Comparison of ENCODE assay signal across 26 cellular contexts in genomic region chrX:121356850-121357171, GRCh38.
"Had no signal": no experiment of that assay in that cellular context is flagged by ENCODE, and none has a peak within 500 bp of the region (broad histone marks: within the 10 kb centered on the region; RNA-seq: fewer than 3 reads in every experiment).

No MANE protein-coding gene starts in this region.

- H3K27me3 Mint-ChIP-seq: activated B cell treated with CpG ODN at 0.5 μM for 24 hours; activated CD4-positive, alpha-beta T cell treated with anti-CD3 and anti-CD28 coated beads for 36 hours; activated naive CD8-positive, alpha-beta T cell treated with anti-CD3 and anti-CD28 coated beads, Interleukin-2, amount 10 ng/mL, durations not matched to agents 7 days and 5 days; naive thymus-derived CD8-positive, alpha-beta T cell had no signal

- FAIRE-seq: bronchial epithelial cell, small intestine had no signal

- H3K9me3 Mint-ChIP-seq: activated B cell treated with CpG ODN at 0.5 μM for 24 hours; activated naive CD8-positive, alpha-beta T cell treated with anti-CD3 and anti-CD28 coated beads, Interleukin-2, amount 10 ng/mL, durations not matched to agents 7 days and 5 days; activated T-cell treated with anti-CD3 and anti-CD28 coated beads, Interleukin-2, amount 50 U/mL, for 4 hours; neural progenitor cell had no signal

- H3K4me3 Mint-ChIP-seq: activated B cell treated with CpG ODN at 0.5 μM for 24 hours; activated CD4-positive, alpha-beta T cell treated with anti-CD3 and anti-CD28 coated beads for 36 hours; activated naive CD8-positive, alpha-beta T cell treated with anti-CD3 and anti-CD28 coated beads, Interleukin-2, amount 10 ng/mL, durations not matched to agents 7 days and 5 days; activated T-cell treated with anti-CD3 and anti-CD28 coated beads, Interleukin-2, amount 50 U/mL, for 4 hours; mesothelial cell of epicardium; naive thymus-derived CD8-positive, alpha-beta T cell; neural progenitor cell had no signal

- DNase-seq: activated B cell treated with CpG ODN at 0.5 μM for 24 hours; activated CD4-positive, alpha-beta T cell treated with anti-CD3 and anti-CD28 coated beads for 36 hours; activated CD4-positive, alpha-beta T cell treated with anti-CD3 and anti-CD28 coated beads, Interleukin-2, amount 50 U/mL, for 4 hours; activated CD8-positive, alpha-beta memory T cell treated with anti-CD3 and anti-CD28 coated beads for 24 hours; activated CD8-positive, alpha-beta memory T cell treated with anti-CD3 and anti-CD28 coated beads, Interleukin-2, amount 50 U/mL, for 4 hours; activated naive CD4-positive, alpha-beta T cell treated with Interleukin-2 at 50 U/mL for 16 hours; activated naive CD8-positive, alpha-beta T cell treated with anti-CD3 and anti-CD28 coated beads, Interleukin-2, amount 10 ng/mL, durations not matched to agents 7 days and 5 days; activated T-cell treated with anti-CD3 and anti-CD28 coated beads, Interleukin-2, amount 50 U/mL, for 4 hours; amniotic stem cell; cerebellar nuclear complex; esophagus squamous epithelium; gastrocnemius medialis; head of caudate nucleus; hypothalamus; left ventricle myocardium superior; mammary epithelial cell; naive thymus-derived CD8-positive, alpha-beta T cell; small intestine; stimulated activated naive CD4-positive, alpha-beta T cell; testis; uterus had no signal

- H3K27ac Mint-ChIP-seq: activated B cell treated with CpG ODN at 0.5 μM for 24 hours; activated CD4-positive, alpha-beta T cell treated with anti-CD3 and anti-CD28 coated beads for 36 hours; activated naive CD8-positive, alpha-beta T cell treated with anti-CD3 and anti-CD28 coated beads, Interleukin-2, amount 10 ng/mL, durations not matched to agents 7 days and 5 days; mesothelial cell of epicardium; naive thymus-derived CD8-positive, alpha-beta T cell; neural progenitor cell had no signal

- ATAC-seq: activated CD4-positive, alpha-beta T cell treated with anti-CD3 and anti-CD28 coated beads for 36 hours; activated T-cell treated with anti-CD3 and anti-CD28 coated beads, Interleukin-2, amount 50 U/mL, for 4 hours; gastrocnemius medialis; left ventricle myocardium superior; naive thymus-derived CD8-positive, alpha-beta T cell; sciatic nerve had no signal

- H3K4me1 Mint-ChIP-seq: activated B cell treated with CpG ODN at 0.5 μM for 24 hours; activated CD4-positive, alpha-beta T cell treated with anti-CD3 and anti-CD28 coated beads for 36 hours; activated naive CD8-positive, alpha-beta T cell treated with anti-CD3 and anti-CD28 coated beads, Interleukin-2, amount 10 ng/mL, durations not matched to agents 7 days and 5 days; mesothelial cell of epicardium; naive thymus-derived CD8-positive, alpha-beta T cell; neural progenitor cell had no signal

- H3K27ac ChIP-seq: coronary artery, esophagus squamous epithelium, gastrocnemius medialis, neural progenitor cell, testis, uterus had no signal

- H3K36me3 Mint-ChIP-seq: activated naive CD8-positive, alpha-beta T cell treated with anti-CD3 and anti-CD28 coated beads, Interleukin-2, amount 10 ng/mL, durations not matched to agents 7 days and 5 days; mesothelial cell of epicardium; naive thymus-derived CD8-positive, alpha-beta T cell; neural progenitor cell had no signal
